In genomic region chrX:48937065-48937907, GRCh38 we compare ENCODE assay signal across 8 cellular contexts. TPM values are rescaled to one million over a fixed set of nuclear protein-coding genes. Genes with fewer than 3 reads are reported as not detected.
DNase-seq lines count a peak whose midpoint lies in the region; ATAC-seq and TF ChIP-seq lines count a peak whose summit lies in the region.

No MANE protein-coding gene starts in this region.

- no peaks in the 10 kb centered on the region for H3K27me3 Mint-ChIP-seq in dendritic cell treated with granulocyte-macrophage colony-stimulating factor and Interleukin-4, amounts not matched to agents 40 ng/mL and 50 ng/mL, for 4 days
- H3K27me3 Mint-ChIP-seq in osteocyte (ENCODE audit: unreplicated experiment) = no peaks in the 10 kb centered on the region

- intact Hi-C loops in dendritic cell treated with granulocyte-macrophage colony-stimulating factor and Interleukin-4, amounts not matched to agents 40 ng/mL and 50 ng/mL, for 4 days (cut with micrococcal nuclease) = loop anchor here (2.0 kb wide), 1 partner anchor 18 kb away; the partner anchor contains the start of gene PIM2

- H3K4me3 ChIP-seq in BLaER1 = 0 out of 2 replicates have a peak overlapping the region, but pooled peaks have one; percentile 9

- peak overlapping the region; percentile 51 for H3K4me3 Mint-ChIP-seq in dendritic cell treated with granulocyte-macrophage colony-stimulating factor and Interleukin-4, amounts not matched to agents 40 ng/mL and 50 ng/mL, for 4 days
- no peak overlapping the region for H3K4me3 Mint-ChIP-seq in osteocyte (ENCODE audit: unreplicated experiment)

- DNase-seq in activated CD4-positive, alpha-beta T cell treated with anti-CD3 and anti-CD28 coated beads for 1 hour = peak; percentile 73
- no peak for DNase-seq in osteocyte (ENCODE audit: extremely low spot score, unreplicated experiment)
- no peak for DNase-seq in NCI-H1417 (lab: John Stamatoyannopoulos, UW)
- DNase-seq in NCI-H345 treated with DMSO at 0.1 percent for 48 hours (lab: John Stamatoyannopoulos, UW; ENCODE audit: unreplicated experiment) = no peak

- TF ChIP-seq CTCF in osteocyte (IDR thresholded peaks at IDR 0.05) = no peak

- peak overlapping the region; percentile 72 for H3K4me2 ChIP-seq in BLaER1

- peaks cover 52% of the 10 kb centered on the region for H3K4me1 ChIP-seq in BLaER1

- no peaks in the 10 kb centered on the region for H3K9me3 Mint-ChIP-seq in dendritic cell treated with granulocyte-macrophage colony-stimulating factor and Interleukin-4, amounts not matched to agents 40 ng/mL and 50 ng/mL, for 4 days
- H3K9me3 Mint-ChIP-seq in osteocyte (ENCODE audit: unreplicated experiment) = peaks cover 8% of the 10 kb centered on the region

- peak overlapping the region; percentile 48 for H3K27ac ChIP-seq in BLaER1

- H3K27ac Mint-ChIP-seq in dendritic cell treated with granulocyte-macrophage colony-stimulating factor and Interleukin-4, amounts not matched to agents 40 ng/mL and 50 ng/mL, for 4 days = peak overlapping the region; percentile 88
- peak overlapping the region; percentile 9 for H3K27ac Mint-ChIP-seq in osteocyte (ENCODE audit: unreplicated experiment)

- ATAC-seq in GM19452 (IDR thresholded peaks at IDR 0.05; ENCODE audit: unreplicated experiment) (peak; percentile 56), HG03521 (IDR thresholded peaks at IDR 0.05; ENCODE audit: unreplicated experiment) (peak; percentile 62)

- H3K27me3 ChIP-seq in BLaER1 = peaks cover 46% of the 10 kb centered on the region

- H3K36me3 ChIP-seq in BLaER1 = peaks cover 30% of the 10 kb centered on the region

- H4K20me1 ChIP-seq in BLaER1 = peaks cover 63% of the 10 kb centered on the region

- peaks cover 7% of the 10 kb centered on the region; the same call in 1 of the 2 replicates for H3K9me3 ChIP-seq in BLaER1

- peaks cover 81% of the 10 kb centered on the region for H3K36me3 Mint-ChIP-seq in dendritic cell treated with granulocyte-macrophage colony-stimulating factor and Interleukin-4, amounts not matched to agents 40 ng/mL and 50 ng/mL, for 4 days (ENCODE audit: low read depth)
- H3K36me3 Mint-ChIP-seq in osteocyte (ENCODE audit: unreplicated experiment) = peaks cover 16% of the 10 kb centered on the region

- peak overlapping the region; percentile 27 for H3K9ac ChIP-seq in BLaER1

- H3K4me1 Mint-ChIP-seq in dendritic cell treated with granulocyte-macrophage colony-stimulating factor and Interleukin-4, amounts not matched to agents 40 ng/mL and 50 ng/mL, for 4 days (ENCODE audit: low read depth) = peaks cover 69% of the 10 kb centered on the region
- H3K4me1 Mint-ChIP-seq in osteocyte (ENCODE audit: unreplicated experiment) = peaks cover 9% of the 10 kb centered on the region

RNA-seq across cellular contexts. Expression of gene PIM2, which starts 18.5 kb away (rescaled TPM):
- total RNA-seq in osteocyte = 6.4 and 7.3 TPM in 2 replicates

RNA-seq across cellular contexts. Expression of gene OTUD5, which starts 20.1 kb away (rescaled TPM):
- 54.9 and 57.4 TPM in 2 replicates for total RNA-seq in osteocyte

RNA-seq across cellular contexts. Expression of gene SLC35A2, which starts 25.8 kb away (rescaled TPM):
- 34.6 and 37.0 TPM in 2 replicates for total RNA-seq in osteocyte

RNA-seq across cellular contexts. Expression of gene KCND1, which starts 34.4 kb away (rescaled TPM):
- total RNA-seq in osteocyte = 1.4 and 2.5 TPM in 2 replicates

RNA-seq across cellular contexts. Expression of gene PQBP1, which starts 39.6 kb away (rescaled TPM):
- total RNA-seq in osteocyte = 69.8 and 78.3 TPM in 2 replicates
